Comparison of ENCODE assay signal across 17 cellular contexts in the genomic region with DNA sequence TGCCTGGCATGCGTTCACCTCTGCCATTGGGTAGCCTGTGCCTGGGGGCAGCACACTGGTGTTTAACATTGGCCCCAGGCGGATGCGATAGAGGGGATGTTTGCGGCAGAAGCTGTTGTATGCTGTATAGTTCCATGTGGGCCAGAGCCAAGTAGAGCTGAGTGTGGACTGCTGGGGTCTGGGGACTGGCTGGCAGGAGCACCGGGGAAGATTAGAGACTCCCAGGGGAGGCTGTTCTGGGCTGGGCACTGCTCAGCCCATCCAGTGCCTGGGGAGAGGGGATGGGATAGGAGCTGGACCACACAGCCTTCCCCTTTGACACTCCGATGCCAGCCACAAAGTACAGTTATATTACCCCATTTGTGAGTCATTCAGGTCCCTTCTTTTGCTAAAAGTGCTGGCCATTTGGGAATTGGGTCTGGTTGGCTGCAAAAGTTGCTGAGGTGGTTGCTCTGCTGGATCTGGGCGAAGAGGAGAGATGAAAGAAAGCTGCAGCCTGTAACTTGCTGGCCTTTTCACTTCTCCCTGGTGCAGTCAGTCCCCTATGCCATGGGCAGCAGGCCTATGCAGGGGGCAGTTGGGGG.
DNase-seq lines count a peak whose midpoint lies in the region; ATAC-seq and TF ChIP-seq lines count a peak whose summit lies in the region.
"Had no signal": no experiment of that assay in that cellular context is flagged by ENCODE, and none has a peak within 500 bp of the region (broad histone marks: within the 10 kb centered on the region; RNA-seq: fewer than 3 reads in every experiment).

No MANE protein-coding gene starts in this region.

- no peak overlapping the region for H3K23ac ChIP-seq in trophoblast cell (ENCODE audit: low read length)

- H4K12ac ChIP-seq in trophoblast cell (ENCODE audit: low read depth, low read length): no peak overlapping the region

- no peak overlapping the region for H3K4ac ChIP-seq in trophoblast cell (ENCODE audit: low read depth, low read length)

- no peak for DNase-seq in stimulated activated naive CD8-positive, alpha-beta T cell treated with anti-CD3 and anti-CD28 coated beads, Interleukin-15, amount 100 ng/mL, for 72 hours
- no peak for DNase-seq in stimulated activated naive CD8-positive, alpha-beta T cell treated with anti-CD3 and anti-CD28 coated beads, Interleukin-15, Interleukin-2, amounts not matched to agents 100 U/mL and 50 U/mL, for 24 hours
- DNase-seq in globus pallidus (ENCODE audit: low spot score): peak; percentile 67
- DNase-seq in trophoblast cell: no peak
- no peak for DNase-seq in NCI-H82 treated with DMSO at 0.1 percent for 48 hours (lab: John Stamatoyannopoulos, UW; ENCODE audit: unreplicated experiment)
- DNase-seq in hippocampal formation (lab: John Stamatoyannopoulos, UW): no peak
- DNase-seq in WTC11 (ENCODE audit: low spot score): no peak
- no peak for DNase-seq in AG08396 (ENCODE audit: low spot score)
- DNase-seq: activated CD8-positive, alpha-beta memory T cell treated with anti-CD3 and anti-CD28 coated beads for 24 hours; effector CD4-positive, alpha-beta T cell; mammary epithelial cell; NCI-H1694 treated with DMSO at 0.1 percent for 48 hours; NCI-H69; PC-9 had no signal

- H3K27me3 ChIP-seq in trophoblast cell (ENCODE audit: insufficient read depth, low read length): no peaks in the 10 kb centered on the region

- no peak overlapping the region for H2BK120ac ChIP-seq in trophoblast cell (ENCODE audit: insufficient read depth, low read length, poor library complexity)

- H2AK5ac ChIP-seq in trophoblast cell (ENCODE audit: low read length): peak overlapping the region; percentile 11

- peak overlapping the region; percentile 52 for H3K18ac ChIP-seq in trophoblast cell (ENCODE audit: low read length)

- H3K14ac ChIP-seq in trophoblast cell (ENCODE audit: low read length): peak overlapping the region; percentile 62

- CTCF ChIA-PET in WTC11 (lab: Charles Lee): interaction anchor here (0.6 to 2.0 kb wide), 2 partner anchors 25 to 52 kb away, joined by 3 to 5 read pairs; no protein-coding TSS in a partner anchor

- H4K8ac ChIP-seq in trophoblast cell (ENCODE audit: low read depth, low read length): no peak overlapping the region

- no peak overlapping the region for H3K4me2 ChIP-seq in trophoblast cell (ENCODE audit: low read length)
- H3K4me2 ChIP-seq: PC-9 had no signal

- ATAC-seq in stimulated activated naive CD8-positive, alpha-beta T cell treated with anti-CD3 and anti-CD28 coated beads, Interleukin-15, amount 100 ng/mL, for 72 hours: no peak
- ATAC-seq in stimulated activated naive CD8-positive, alpha-beta T cell treated with anti-CD3 and anti-CD28 coated beads, Interleukin-15, Interleukin-2, amounts not matched to agents 100 U/mL and 50 U/mL, for 24 hours: no peak
- no peak for ATAC-seq in WTC11
- ATAC-seq: GM12878 had no signal

- no CpG with 5 or more reads among the region's 7 CpGs for WGBS in trophoblast cell (ENCODE audit: extremely low coverage, insufficient coverage, insufficient read length)

- TF ChIP-seq CTCF in WTC11 (IDR thresholded peaks at IDR 0.05): no peak

- no peak overlapping the region for H3K27ac ChIP-seq in trophoblast cell (ENCODE audit: low read depth, low read length)
- H3K27ac ChIP-seq: PC-9 had no signal

- peak overlapping the region; percentile 33 for H2BK12ac ChIP-seq in trophoblast cell (ENCODE audit: low read length)

- peak overlapping the region; percentile 47 for H4K91ac ChIP-seq in trophoblast cell (ENCODE audit: low read depth, low read length)

- H2AFZ ChIP-seq in trophoblast cell (ENCODE audit: insufficient read depth, low read length, poor library complexity): no peak overlapping the region
- H2AFZ ChIP-seq: PC-9 had no signal

- no peak overlapping the region for H3K4me3 Mint-ChIP-seq in stimulated activated naive CD8-positive, alpha-beta T cell treated with anti-CD3 and anti-CD28 coated beads, Interleukin-15, amount 100 ng/mL, for 72 hours
- no peak overlapping the region for H3K4me3 Mint-ChIP-seq in WTC11

- no peaks in the 10 kb centered on the region for H3K9me3 Mint-ChIP-seq in stimulated activated naive CD8-positive, alpha-beta T cell treated with anti-CD3 and anti-CD28 coated beads, Interleukin-15, amount 100 ng/mL, for 72 hours
- no peaks in the 10 kb centered on the region for H3K9me3 Mint-ChIP-seq in WTC11
- H3K9me3 Mint-ChIP-seq: activated T-helper 2 cell treated with anti-CD3 and anti-CD28 coated beads, Interferon-gamma antibody, Interleukin-2, Interleukin-4, amounts not matched to agents 10 μg/mL and 5 μg/mL and 100 μg/mL, durations not matched to agents 14 hours and 24 hours and 36 hours had no signal

- H3K27ac Mint-ChIP-seq in stimulated activated naive CD8-positive, alpha-beta T cell treated with anti-CD3 and anti-CD28 coated beads, Interleukin-15, amount 100 ng/mL, for 72 hours: peak overlapping the region; percentile 69 to 82
- H3K27ac Mint-ChIP-seq in WTC11: no peak overlapping the region
- H3K27ac Mint-ChIP-seq: activated T-helper 2 cell treated with anti-CD3 and anti-CD28 coated beads, Interferon-gamma antibody, Interleukin-2, Interleukin-4, amounts not matched to agents 10 μg/mL and 5 μg/mL and 100 μg/mL, durations not matched to agents 14 hours and 24 hours and 36 hours had no signal

- peaks cover 26% of the 10 kb centered on the region for H3K79me1 ChIP-seq in trophoblast cell (ENCODE audit: low read length)

- H3K27me3 Mint-ChIP-seq in stimulated activated naive CD8-positive, alpha-beta T cell treated with anti-CD3 and anti-CD28 coated beads, Interleukin-15, amount 100 ng/mL, for 72 hours: no peaks in the 10 kb centered on the region
- no peaks in the 10 kb centered on the region for H3K27me3 Mint-ChIP-seq in WTC11 (ENCODE audit: low read depth)

- no peak overlapping the region for H3K4me3 ChIP-seq in trophoblast cell (ENCODE audit: low read depth, low read length)
- H3K4me3 ChIP-seq: GM12878, PC-9, skin epidermis had no signal

- H3K9ac ChIP-seq in trophoblast cell (ENCODE audit: low read length): no peak overlapping the region

- peaks cover 2 to 13% of the 10 kb centered on the region in 2 experiments for H3K36me3 ChIP-seq in trophoblast cell (ENCODE audit: control insufficient read depth in 1 of 2, insufficient read depth in 2 of 2, low read length in 2 of 2)

- POLR2A ChIA-PET in WTC11 (lab: Charles Lee): no interaction called here

- peaks cover 3% of the 10 kb centered on the region; the same call in 1 of the 2 replicates for H3K36me3 Mint-ChIP-seq in WTC11

- H3K4me1 Mint-ChIP-seq in stimulated activated naive CD8-positive, alpha-beta T cell treated with anti-CD3 and anti-CD28 coated beads, Interleukin-15, amount 100 ng/mL, for 72 hours: peaks cover 50% of the 10 kb centered on the region
- peaks cover 5% of the 10 kb centered on the region for H3K4me1 Mint-ChIP-seq in WTC11

- H2BK5ac ChIP-seq in trophoblast cell (ENCODE audit: low read depth, low read length, poor library complexity): no peak overlapping the region

- peaks cover 2% of the 10 kb centered on the region for H3K9me3 ChIP-seq in trophoblast cell (ENCODE audit: insufficient read depth, low read depth, low read length)

- peaks cover 23 to 26% of the 10 kb centered on the region in 2 experiments for H3K4me1 ChIP-seq in trophoblast cell (ENCODE audit: control insufficient read depth in 1 of 2, insufficient read depth in 2 of 2, low read length in 2 of 2)

- peaks cover 4% of the 10 kb centered on the region for H3K79me2 ChIP-seq in trophoblast cell (ENCODE audit: control insufficient read depth, insufficient read depth, low read length, poor library complexity)

TF ChIP-seq in WTC11, 78 proteins besides CTCF, POLR2A, EP300 and RAD21 (continues in another document):
- TF ChIP-seq MXD4 (CRISPR knock-in tag; IDR thresholded peaks at IDR 0.05; ENCODE audit: borderline replicate concordance) (no peak), FOXJ3 (CRISPR knock-in tag; IDR thresholded peaks at IDR 0.05; ENCODE audit: borderline replicate concordance) (no peak), KAT7 (CRISPR knock-in tag; IDR thresholded peaks at IDR 0.05; ENCODE audit: borderline replicate concordance) (no peak), NFYB (CRISPR knock-in tag; conservative IDR thresholded peaks at IDR 0.05; ENCODE audit: low read depth) (no peak), USF1 (CRISPR knock-in tag; IDR thresholded peaks at IDR 0.05) (no peak), ZMAT4 (CRISPR knock-in tag; IDR thresholded peaks at IDR 0.05) (no peak)
- TF ChIP-seq, protein P1, sequence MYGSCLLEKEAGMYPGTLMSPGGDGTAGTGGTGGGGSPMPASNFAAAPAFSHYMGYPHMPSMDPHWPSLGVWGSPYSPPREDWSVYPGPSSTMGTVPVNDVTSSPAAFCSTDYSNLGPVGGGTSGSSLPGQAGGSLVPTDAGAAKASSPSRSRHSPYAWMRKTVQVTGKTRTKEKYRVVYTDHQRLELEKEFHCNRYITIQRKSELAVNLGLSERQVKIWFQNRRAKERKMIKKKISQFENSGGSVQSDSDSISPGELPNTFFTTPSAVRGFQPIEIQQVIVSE (CRISPR knock-in tag; IDR thresholded peaks at IDR 0.05; ENCODE audit: borderline replicate concordance): no peak
- TF ChIP-seq, protein P2, sequence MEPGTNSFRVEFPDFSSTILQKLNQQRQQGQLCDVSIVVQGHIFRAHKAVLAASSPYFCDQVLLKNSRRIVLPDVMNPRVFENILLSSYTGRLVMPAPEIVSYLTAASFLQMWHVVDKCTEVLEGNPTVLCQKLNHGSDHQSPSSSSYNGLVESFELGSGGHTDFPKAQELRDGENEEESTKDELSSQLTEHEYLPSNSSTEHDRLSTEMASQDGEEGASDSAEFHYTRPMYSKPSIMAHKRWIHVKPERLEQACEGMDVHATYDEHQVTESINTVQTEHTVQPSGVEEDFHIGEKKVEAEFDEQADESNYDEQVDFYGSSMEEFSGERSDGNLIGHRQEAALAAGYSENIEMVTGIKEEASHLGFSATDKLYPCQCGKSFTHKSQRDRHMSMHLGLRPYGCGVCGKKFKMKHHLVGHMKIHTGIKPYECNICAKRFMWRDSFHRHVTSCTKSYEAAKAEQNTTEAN (CRISPR knock-in tag; IDR thresholded peaks at IDR 0.05): no peak
